ENCODE assay signal across 10 cellular contexts in the genomic region with DNA sequence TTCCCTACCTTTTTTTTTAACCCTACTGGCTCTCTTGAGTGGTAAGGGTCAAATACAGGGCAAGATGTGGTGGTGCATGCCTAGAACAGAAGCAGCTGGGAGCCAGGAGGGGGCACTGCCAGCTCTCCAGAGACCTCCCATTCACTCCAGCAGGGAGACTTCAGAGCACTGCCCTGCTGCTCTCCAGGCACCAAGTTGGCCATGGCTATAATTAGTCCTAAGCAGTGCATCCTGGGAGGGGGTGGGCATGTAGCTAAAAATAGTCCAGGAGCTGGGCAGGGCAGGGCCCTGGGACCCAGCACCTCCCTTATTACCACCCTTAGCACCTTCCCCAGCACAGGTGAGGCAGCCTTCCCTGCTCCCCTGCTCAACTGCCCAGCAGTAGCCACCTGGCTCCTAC. TPM values are rescaled to one million over a fixed set of nuclear protein-coding genes. Genes with fewer than 3 reads are reported as not detected.
DNase-seq lines count a peak whose midpoint lies in the region; FAIRE-seq and TF ChIP-seq lines count a peak whose summit lies in the region.
"Had no signal": no experiment of that assay in that cellular context is flagged by ENCODE, and none has a peak within 500 bp of the region (broad histone marks: within the 10 kb centered on the region; RNA-seq: fewer than 3 reads in every experiment).

No MANE protein-coding gene starts in this region.

- H3K36me3 ChIP-seq in WERI-Rb-1 (no peaks in the 10 kb centered on the region; the same call in 1 of the 2 replicates), small intestine (ENCODE audit: control insufficient read depth in 2 of 2, insufficient read depth in 2 of 2, low read length in 2 of 2) (no peaks in the 10 kb centered on the region)
- H3K36me3 ChIP-seq: left lung had no signal

- H3K9me3 ChIP-seq in WERI-Rb-1 (ENCODE audit: severe bottlenecking) (no peaks in the 10 kb centered on the region), small intestine (ENCODE audit: control insufficient read depth, low read depth) (no peaks in the 10 kb centered on the region)
- H3K9me3 ChIP-seq: left lung had no signal

- TF ChIP-seq CTCF in HFF-Myc (IDR thresholded peaks at IDR 0.05; ENCODE audit: low read depth, low read length, missing control alignments), result peak; percentile 36
- peak; percentile 51 for TF ChIP-seq CTCF in WERI-Rb-1 (IDR thresholded peaks at IDR 0.05; ENCODE audit: low read depth, low read length)

- H3K9me3 Mint-ChIP-seq in activated naive CD4-positive, alpha-beta T cell treated with anti-CD3 and anti-CD28 coated beads, Interleukin-2, amount 10 ng/mL, durations not matched to agents 7 days and 5 days, result no peaks in the 10 kb centered on the region
- H3K9me3 Mint-ChIP-seq: stimulated activated naive CD8-positive, alpha-beta T cell treated with anti-CD3 and anti-CD28 coated beads, Interleukin-15, Interleukin-2, amounts not matched to agents 100 ng/mL and 50 ng/mL, for 24 hours had no signal

- DNase-seq in Caki2 (ENCODE audit: low read depth) (peak; percentile 48), HFF-Myc (ENCODE audit: extremely low read depth, low read depth) (no peak), WERI-Rb-1 (no peak), islet precursor cell (peak; percentile 63), small intestine (no peak), middle frontal gyrus (ENCODE audit: extremely low spot score, low spot score) (no peak), activated gamma-delta T cell treated with Interleukin-2 at 50 U/mL for 16 hours (no peak)
- no peak for DNase-seq in activated naive CD4-positive, alpha-beta T cell treated with anti-CD3 and anti-CD28 coated beads, Interleukin-2, amount 10 ng/mL, durations not matched to agents 7 days and 5 days

- no peak overlapping the region for H3K4me3 Mint-ChIP-seq in activated naive CD4-positive, alpha-beta T cell treated with anti-CD3 and anti-CD28 coated beads, Interleukin-2, amount 10 ng/mL, durations not matched to agents 7 days and 5 days
- H3K4me3 Mint-ChIP-seq: stimulated activated naive CD8-positive, alpha-beta T cell treated with anti-CD3 and anti-CD28 coated beads, Interleukin-15, Interleukin-2, amounts not matched to agents 100 ng/mL and 50 ng/mL, for 24 hours had no signal

- H3K4me3 ChIP-seq in HFF-Myc (replicated peaks; ENCODE audit: low read depth, low read length), result no peak overlapping the region
- H3K4me3 ChIP-seq in WERI-Rb-1 (ENCODE audit: low read depth, low read length), result no peak overlapping the region
- no peak overlapping the region for H3K4me3 ChIP-seq in small intestine (ENCODE audit: low read depth in 1 of 2, low read length in 2 of 2)
- H3K4me3 ChIP-seq: left lung had no signal

- H3K27ac Mint-ChIP-seq in activated naive CD4-positive, alpha-beta T cell treated with anti-CD3 and anti-CD28 coated beads, Interleukin-2, amount 10 ng/mL, durations not matched to agents 7 days and 5 days, result no peak overlapping the region
- H3K27ac Mint-ChIP-seq: stimulated activated naive CD8-positive, alpha-beta T cell treated with anti-CD3 and anti-CD28 coated beads, Interleukin-15, Interleukin-2, amounts not matched to agents 100 ng/mL and 50 ng/mL, for 24 hours had no signal

- peaks cover 3 to 6% of the 10 kb centered on the region in 2 donors for H3K4me1 ChIP-seq in small intestine (ENCODE audit: control insufficient read depth in 2 of 2, insufficient read depth in 1 of 2, low read depth in 1 of 2, low read length in 1 of 2)

- peaks cover 6% of the 10 kb centered on the region for H3K27me3 ChIP-seq in WERI-Rb-1 (ENCODE audit: insufficient read depth, low read depth, severe bottlenecking)
- no peaks in the 10 kb centered on the region for H3K27me3 ChIP-seq in small intestine (ENCODE audit: control insufficient read depth in 2 of 2, insufficient read depth in 2 of 2, low read length in 2 of 2)

- H3K4me1 Mint-ChIP-seq in activated naive CD4-positive, alpha-beta T cell treated with anti-CD3 and anti-CD28 coated beads, Interleukin-2, amount 10 ng/mL, durations not matched to agents 7 days and 5 days, result peaks cover 71% of the 10 kb centered on the region

- H3K36me3 Mint-ChIP-seq in activated naive CD4-positive, alpha-beta T cell treated with anti-CD3 and anti-CD28 coated beads, Interleukin-2, amount 10 ng/mL, durations not matched to agents 7 days and 5 days, result no peaks in the 10 kb centered on the region

- peaks cover 60% of the 10 kb centered on the region for H3K27me3 Mint-ChIP-seq in activated naive CD4-positive, alpha-beta T cell treated with anti-CD3 and anti-CD28 coated beads, Interleukin-2, amount 10 ng/mL, durations not matched to agents 7 days and 5 days
- H3K27me3 Mint-ChIP-seq: stimulated activated naive CD8-positive, alpha-beta T cell treated with anti-CD3 and anti-CD28 coated beads, Interleukin-15, Interleukin-2, amounts not matched to agents 100 ng/mL and 50 ng/mL, for 24 hours had no signal

- in situ Hi-C loops in Caki2 (cut with HindIII; ENCODE audit: low pct_unique_long_range_greater_than_20kb, low sequenced_read_pairs), result no loop called here

- CTCF ChIA-PET in activated naive CD4-positive, alpha-beta T cell treated with anti-CD3 and anti-CD28 coated beads, Interleukin-2, amount 10 ng/mL, durations not matched to agents 7 days and 5 days (lab: Charles Lee), result interaction anchor here (1.0 to 6.5 kb wide), 5 partner anchors 27 to 312 kb away, joined by 3 to 47 read pairs (median 7); a partner anchor contains a TSS

- H3K27ac ChIP-seq in WERI-Rb-1 (no peak overlapping the region), small intestine (ENCODE audit: low read depth in 1 of 2, low read length in 1 of 2) (no peak overlapping the region)
- H3K27ac ChIP-seq: left lung had no signal

- FAIRE-seq in small intestine (lab: Jason Lieb, UNC), result no peak

RNA-seq across cellular contexts. Expression of a gene that starts 3.5 kb away (rescaled TPM):
- total RNA-seq in Caki2 (2014; rRNA removed; shearing (Covaris generic); ENCODE audit: low replicate concordance), result 0.95 and 6.6 TPM in 2 replicates
- polyA plus RNA-seq in small intestine, result 1 to 10 TPM in 2 of 3 donors, under 1 TPM in 1; 0.67 to 7.3 (median 1.4) TPM

RNA-seq across cellular contexts. Expression of a gene that starts 26.3 kb away (rescaled TPM):
- total RNA-seq in Caki2 (2014; rRNA removed; shearing (Covaris generic); ENCODE audit: low replicate concordance), result 15.8 and 17.3 TPM in 2 replicates
- 1 to 10 TPM in 2 of 3 donors, not detected in 1; 3.0 to 4.0 TPM for polyA plus RNA-seq in small intestine

RNA-seq across cellular contexts. Expression of a gene that starts 29.8 kb away (rescaled TPM):
- 34.5 and 55.9 TPM in 2 replicates for total RNA-seq in Caki2 (2014; rRNA removed; shearing (Covaris generic); ENCODE audit: low replicate concordance)
- polyA plus RNA-seq in small intestine, result 10 to 100 TPM; 19.7 to 29.0 (median 21.9) TPM

RNA-seq across cellular contexts. Expression of a gene that starts 50.8 kb away (rescaled TPM):
- 113 and 134 TPM in 2 replicates for total RNA-seq in Caki2 (2014; rRNA removed; shearing (Covaris generic); ENCODE audit: low replicate concordance)
- polyA plus RNA-seq in small intestine, result 100 to 1,000 TPM in 2 of 3 donors, 10 to 100 TPM in 1; 66.4 to 326 (median 304) TPM

RNA-seq across cellular contexts. Expression of a gene that starts 52.4 kb away (rescaled TPM):
- total RNA-seq in Caki2 (2014; rRNA removed; shearing (Covaris generic); ENCODE audit: low replicate concordance), result 19.3 and 27.6 TPM in 2 replicates
- polyA plus RNA-seq in small intestine, result 1 to 10 TPM; 6.5 to 9.4 (median 8.7) TPM

Comparison
In these comparisons a context has a peak if more than half of its experiments do, and no peak if none do; other contexts are left out.
1. DNase-seq: peak in Caki2 (single experiment) and islet precursor cell (single experiment); none in HFF-Myc (single experiment), WERI-Rb-1 (single experiment), small intestine (single experiment), activated naive CD4-positive, alpha-beta T cell treated with anti-CD3 and anti-CD28 coated beads, Interleukin-2, amount 10 ng/mL, durations not matched to agents 7 days and 5 days (single experiment), middle frontal gyrus (single experiment) and activated gamma-delta T cell treated with Interleukin-2 at 50 U/mL for 16 hours (single experiment).